ENCODE assay signal across 8 cellular contexts in genomic region chr1:120544434-120544833, GRCh38.
A peak's percentile ranks its signal among the peaks of the same experiment; 100 is the strongest.
DNase-seq lines count a peak whose midpoint lies in the region; ATAC-seq and TF ChIP-seq lines count a peak whose summit lies in the region.
"Not testable (repeated sequence)": the region's sequence is repeated elsewhere in the genome, so short reads cannot be mapped to it uniquely, and the experiment has no call there.

No MANE protein-coding gene starts in this region.

- H3K27ac ChIP-seq in naive thymus-derived CD4-positive, alpha-beta T cell (ENCODE audit: low read depth, low read length): not testable (repeated sequence)

- not testable (repeated sequence) for H3K27me3 Mint-ChIP-seq in naive thymus-derived CD4-positive, alpha-beta T cell

- not testable (repeated sequence) for H3K4me3 Mint-ChIP-seq in naive thymus-derived CD4-positive, alpha-beta T cell

- H3K4me1 ChIP-seq in naive thymus-derived CD4-positive, alpha-beta T cell (ENCODE audit: control insufficient read depth in 2 of 2, insufficient read depth in 2 of 2, low read length in 2 of 2): not testable (repeated sequence)

- not testable (repeated sequence) for H3K27me3 ChIP-seq in naive thymus-derived CD4-positive, alpha-beta T cell (ENCODE audit: control insufficient read depth in 2 of 2, insufficient read depth in 2 of 2, low read length in 2 of 2)

- not testable (repeated sequence) for H3K36me3 ChIP-seq in naive thymus-derived CD4-positive, alpha-beta T cell (ENCODE audit: control insufficient read depth in 2 of 3, insufficient read depth in 3 of 3, low read length in 3 of 3)

- H3K4me1 Mint-ChIP-seq in naive thymus-derived CD4-positive, alpha-beta T cell: not testable (repeated sequence)

- H3K36me3 Mint-ChIP-seq in naive thymus-derived CD4-positive, alpha-beta T cell: not testable (repeated sequence)

- not testable (repeated sequence) for H3K9me3 ChIP-seq in naive thymus-derived CD4-positive, alpha-beta T cell (ENCODE audit: control insufficient read depth in 2 of 3, low read length in 3 of 3)

- peak; percentile 38 for TF ChIP-seq CTCF in AG09309 (IDR thresholded peaks at IDR 0.05; ENCODE audit: control insufficient read depth, insufficient read depth, low read depth, low read length, missing control alignments)
- TF ChIP-seq CTCF in epithelial cell of esophagus (IDR thresholded peaks at IDR 0.05; ENCODE audit: insufficient read depth, low read depth, low read length, missing control alignments): peak; percentile 48

- POLR2A ChIA-PET in naive thymus-derived CD4-positive, alpha-beta T cell (lab: Charles Lee): not testable (repeated sequence)

- DNase-seq in AG09309 (ENCODE audit: low read depth); epithelial cell of esophagus (ENCODE audit: low read depth): not testable (repeated sequence)
- peak in 4 of 5 donors; percentile 39 to 78 (median 68) for DNase-seq in T-helper 1 cell
- DNase-seq in activated T-helper 1 cell treated with Interleukin-2 at 50 U/mL for 16 hours (ENCODE audit: low read depth): peak; percentile 66
- DNase-seq in naive thymus-derived CD4-positive, alpha-beta T cell: peak; percentile 63 to 90 (median 73)
- peak; percentile 36 to 78 (median 77) for DNase-seq in stimulated activated CD4-positive, alpha-beta T cell treated with anti-CD3 and anti-CD28 coated beads, TNF-alpha, amount 100 ng/mL, for 48 hours (ENCODE audit: low read depth in 3 of 3)

- not testable (repeated sequence) for H3K27ac Mint-ChIP-seq in naive thymus-derived CD4-positive, alpha-beta T cell

- ATAC-seq in GM19351 (IDR thresholded peaks at IDR 0.05; ENCODE audit: unreplicated experiment) (peak; percentile 92), HG03060 (IDR thresholded peaks at IDR 0.05; ENCODE audit: low read depth, unreplicated experiment) (peak; percentile 55)
- ATAC-seq in naive thymus-derived CD4-positive, alpha-beta T cell: peak; percentile 100

- not testable (repeated sequence) for H3K4me3 ChIP-seq in AG09309 (ENCODE audit: control insufficient read depth, low read depth, low read length); epithelial cell of esophagus (ENCODE audit: low read length); naive thymus-derived CD4-positive, alpha-beta T cell (ENCODE audit: low read length)

- CTCF ChIA-PET in naive thymus-derived CD4-positive, alpha-beta T cell (lab: Charles Lee): not testable (repeated sequence)

- intact Hi-C loops in naive thymus-derived CD4-positive, alpha-beta T cell (cut with micrococcal nuclease): not testable (repeated sequence)

- H3K9me3 Mint-ChIP-seq in naive thymus-derived CD4-positive, alpha-beta T cell: not testable (repeated sequence)
